ENCODE assay signal across 1 cellular context in the genomic region with DNA sequence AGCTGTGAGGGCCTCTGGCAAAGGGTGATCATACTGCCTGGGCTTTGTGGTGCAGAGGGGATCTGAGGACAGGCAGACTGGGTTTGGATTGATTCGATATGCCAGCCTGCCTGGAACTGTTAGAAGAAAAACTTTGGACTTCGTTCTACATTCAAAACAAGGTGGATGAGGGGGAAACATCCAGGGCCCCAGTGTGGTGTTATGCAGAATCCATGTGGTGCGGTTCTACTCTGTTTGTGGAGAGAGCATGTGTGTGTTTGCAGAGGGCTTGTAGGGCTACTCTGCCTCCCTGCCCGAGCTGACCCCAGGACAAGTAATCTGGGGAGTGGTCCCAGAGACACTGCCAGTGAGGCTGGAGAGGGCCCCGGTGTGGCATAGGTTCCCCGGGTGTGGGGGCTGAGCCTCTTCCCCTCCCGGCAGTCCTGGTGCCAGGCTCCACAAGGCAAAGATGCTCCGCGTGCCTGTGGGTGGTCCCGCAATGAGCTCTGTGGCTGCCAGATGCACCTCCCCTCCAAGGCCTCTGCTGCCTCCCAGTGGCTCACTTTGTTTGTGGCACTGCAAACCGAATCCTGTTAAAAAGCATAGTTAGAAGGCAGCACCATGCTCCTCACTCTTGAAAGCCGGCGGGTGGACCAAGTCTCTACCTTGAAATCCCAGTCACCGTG.
TF ChIP-seq lines count a peak whose summit lies in the region.

No MANE protein-coding gene starts in this region.

TF ChIP-seq in GM23338, 12 proteins besides CTCF, POLR2A, EP300 and RAD21:
- TF ChIP-seq NANOG (IDR thresholded peaks at IDR 0.05; ENCODE audit: borderline replicate concordance) (no peak), ZNF331 (CRISPR knock-in tag; IDR thresholded peaks at IDR 0.05; ENCODE audit: low read depth) (no peak), STAT1 (IDR thresholded peaks at IDR 0.05; ENCODE audit: unreplicated experiment) (no peak), EZH2 (IDR thresholded peaks at IDR 0.05; ENCODE audit: low read depth, unreplicated experiment) (no peak), CREB1 (CRISPR knock-in tag; IDR thresholded peaks at IDR 0.05; ENCODE audit: low read depth) (no peak), JUNB (IDR thresholded peaks at IDR 0.05; ENCODE audit: unreplicated experiment) (no peak), EZH2phosphoT487 (IDR thresholded peaks at IDR 0.05; ENCODE audit: unreplicated experiment) (no peak), ZNF114 (CRISPR knock-in tag; IDR thresholded peaks at IDR 0.05) (no peak)
- TF ChIP-seq, protein P1, sequence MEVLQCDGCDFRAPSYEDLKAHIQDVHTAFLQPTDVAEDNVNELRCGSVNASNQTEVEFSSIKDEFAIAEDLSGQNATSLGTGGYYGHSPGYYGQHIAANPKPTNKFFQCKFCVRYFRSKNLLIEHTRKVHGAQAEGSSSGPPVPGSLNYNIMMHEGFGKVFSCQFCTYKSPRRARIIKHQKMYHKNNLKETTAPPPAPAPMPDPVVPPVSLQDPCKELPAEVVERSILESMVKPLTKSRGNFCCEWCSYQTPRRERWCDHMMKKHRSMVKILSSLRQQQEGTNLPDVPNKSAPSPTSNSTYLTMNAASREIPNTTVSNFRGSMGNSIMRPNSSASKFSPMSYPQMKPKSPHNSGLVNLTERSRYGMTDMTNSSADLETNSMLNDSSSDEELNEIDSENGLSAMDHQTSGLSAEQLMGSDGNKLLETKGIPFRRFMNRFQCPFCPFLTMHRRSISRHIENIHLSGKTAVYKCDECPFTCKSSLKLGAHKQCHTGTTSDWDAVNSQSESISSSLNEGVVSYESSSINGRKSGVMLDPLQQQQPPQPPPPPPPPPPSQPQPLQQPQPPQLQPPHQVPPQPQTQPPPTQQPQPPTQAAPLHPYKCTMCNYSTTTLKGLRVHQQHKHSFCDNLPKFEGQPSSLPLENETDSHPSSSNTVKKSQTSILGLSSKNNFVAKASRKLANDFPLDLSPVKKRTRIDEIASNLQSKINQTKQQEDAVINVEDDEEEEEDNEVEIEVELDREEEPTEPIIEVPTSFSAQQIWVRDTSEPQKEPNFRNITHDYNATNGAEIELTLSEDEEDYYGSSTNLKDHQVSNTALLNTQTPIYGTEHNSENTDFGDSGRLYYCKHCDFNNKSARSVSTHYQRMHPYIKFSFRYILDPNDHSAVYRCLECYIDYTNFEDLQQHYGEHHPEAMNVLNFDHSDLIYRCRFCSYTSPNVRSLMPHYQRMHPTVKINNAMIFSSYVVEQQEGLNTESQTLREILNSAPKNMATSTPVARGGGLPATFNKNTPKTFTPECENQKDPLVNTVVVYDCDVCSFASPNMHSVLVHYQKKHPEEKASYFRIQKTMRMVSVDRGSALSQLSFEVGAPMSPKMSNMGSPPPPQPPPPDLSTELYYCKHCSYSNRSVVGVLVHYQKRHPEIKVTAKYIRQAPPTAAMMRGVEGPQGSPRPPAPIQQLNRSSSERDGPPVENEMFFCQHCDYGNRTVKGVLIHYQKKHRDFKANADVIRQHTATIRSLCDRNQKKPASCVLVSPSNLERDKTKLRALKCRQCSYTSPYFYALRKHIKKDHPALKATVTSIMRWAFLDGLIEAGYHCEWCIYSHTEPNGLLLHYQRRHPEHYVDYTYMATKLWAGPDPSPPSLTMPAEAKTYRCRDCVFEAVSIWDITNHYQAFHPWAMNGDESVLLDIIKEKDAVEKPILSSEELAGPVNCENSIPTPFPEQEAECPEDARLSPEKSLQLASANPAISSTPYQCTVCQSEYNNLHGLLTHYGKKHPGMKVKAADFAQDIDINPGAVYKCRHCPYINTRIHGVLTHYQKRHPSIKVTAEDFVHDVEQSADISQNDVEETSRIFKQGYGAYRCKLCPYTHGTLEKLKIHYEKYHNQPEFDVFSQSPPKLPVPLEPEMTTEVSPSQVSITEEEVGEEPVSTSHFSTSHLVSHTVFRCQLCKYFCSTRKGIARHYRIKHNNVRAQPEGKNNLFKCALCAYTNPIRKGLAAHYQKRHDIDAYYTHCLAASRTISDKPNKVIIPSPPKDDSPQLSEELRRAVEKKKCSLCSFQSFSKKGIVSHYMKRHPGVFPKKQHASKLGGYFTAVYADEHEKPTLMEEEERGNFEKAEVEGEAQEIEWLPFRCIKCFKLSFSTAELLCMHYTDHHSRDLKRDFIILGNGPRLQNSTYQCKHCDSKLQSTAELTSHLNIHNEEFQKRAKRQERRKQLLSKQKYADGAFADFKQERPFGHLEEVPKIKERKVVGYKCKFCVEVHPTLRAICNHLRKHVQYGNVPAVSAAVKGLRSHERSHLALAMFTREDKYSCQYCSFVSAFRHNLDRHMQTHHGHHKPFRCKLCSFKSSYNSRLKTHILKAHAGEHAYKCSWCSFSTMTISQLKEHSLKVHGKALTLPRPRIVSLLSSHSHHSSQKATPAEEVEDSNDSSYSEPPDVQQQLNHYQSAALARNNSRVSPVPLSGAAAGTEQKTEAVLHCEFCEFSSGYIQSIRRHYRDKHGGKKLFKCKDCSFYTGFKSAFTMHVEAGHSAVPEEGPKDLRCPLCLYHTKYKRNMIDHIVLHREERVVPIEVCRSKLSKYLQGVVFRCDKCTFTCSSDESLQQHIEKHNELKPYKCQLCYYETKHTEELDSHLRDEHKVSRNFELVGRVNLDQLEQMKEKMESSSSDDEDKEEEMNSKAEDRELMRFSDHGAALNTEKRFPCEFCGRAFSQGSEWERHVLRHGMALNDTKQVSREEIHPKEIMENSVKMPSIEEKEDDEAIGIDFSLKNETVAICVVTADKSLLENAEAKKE (CRISPR knock-in tag; IDR thresholded peaks at IDR 0.05): no peak
- TF ChIP-seq, protein P2, sequence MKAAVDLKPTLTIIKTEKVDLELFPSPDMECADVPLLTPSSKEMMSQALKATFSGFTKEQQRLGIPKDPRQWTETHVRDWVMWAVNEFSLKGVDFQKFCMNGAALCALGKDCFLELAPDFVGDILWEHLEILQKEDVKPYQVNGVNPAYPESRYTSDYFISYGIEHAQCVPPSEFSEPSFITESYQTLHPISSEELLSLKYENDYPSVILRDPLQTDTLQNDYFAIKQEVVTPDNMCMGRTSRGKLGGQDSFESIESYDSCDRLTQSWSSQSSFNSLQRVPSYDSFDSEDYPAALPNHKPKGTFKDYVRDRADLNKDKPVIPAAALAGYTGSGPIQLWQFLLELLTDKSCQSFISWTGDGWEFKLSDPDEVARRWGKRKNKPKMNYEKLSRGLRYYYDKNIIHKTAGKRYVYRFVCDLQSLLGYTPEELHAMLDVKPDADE (IDR thresholded peaks at IDR 0.05): no peak
- TF ChIP-seq, protein P3, sequence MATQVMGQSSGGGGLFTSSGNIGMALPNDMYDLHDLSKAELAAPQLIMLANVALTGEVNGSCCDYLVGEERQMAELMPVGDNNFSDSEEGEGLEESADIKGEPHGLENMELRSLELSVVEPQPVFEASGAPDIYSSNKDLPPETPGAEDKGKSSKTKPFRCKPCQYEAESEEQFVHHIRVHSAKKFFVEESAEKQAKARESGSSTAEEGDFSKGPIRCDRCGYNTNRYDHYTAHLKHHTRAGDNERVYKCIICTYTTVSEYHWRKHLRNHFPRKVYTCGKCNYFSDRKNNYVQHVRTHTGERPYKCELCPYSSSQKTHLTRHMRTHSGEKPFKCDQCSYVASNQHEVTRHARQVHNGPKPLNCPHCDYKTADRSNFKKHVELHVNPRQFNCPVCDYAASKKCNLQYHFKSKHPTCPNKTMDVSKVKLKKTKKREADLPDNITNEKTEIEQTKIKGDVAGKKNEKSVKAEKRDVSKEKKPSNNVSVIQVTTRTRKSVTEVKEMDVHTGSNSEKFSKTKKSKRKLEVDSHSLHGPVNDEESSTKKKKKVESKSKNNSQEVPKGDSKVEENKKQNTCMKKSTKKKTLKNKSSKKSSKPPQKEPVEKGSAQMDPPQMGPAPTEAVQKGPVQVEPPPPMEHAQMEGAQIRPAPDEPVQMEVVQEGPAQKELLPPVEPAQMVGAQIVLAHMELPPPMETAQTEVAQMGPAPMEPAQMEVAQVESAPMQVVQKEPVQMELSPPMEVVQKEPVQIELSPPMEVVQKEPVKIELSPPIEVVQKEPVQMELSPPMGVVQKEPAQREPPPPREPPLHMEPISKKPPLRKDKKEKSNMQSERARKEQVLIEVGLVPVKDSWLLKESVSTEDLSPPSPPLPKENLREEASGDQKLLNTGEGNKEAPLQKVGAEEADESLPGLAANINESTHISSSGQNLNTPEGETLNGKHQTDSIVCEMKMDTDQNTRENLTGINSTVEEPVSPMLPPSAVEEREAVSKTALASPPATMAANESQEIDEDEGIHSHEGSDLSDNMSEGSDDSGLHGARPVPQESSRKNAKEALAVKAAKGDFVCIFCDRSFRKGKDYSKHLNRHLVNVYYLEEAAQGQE (IDR thresholded peaks at IDR 0.05; ENCODE audit: unreplicated experiment): no peak
